ENCODE assay signal across 1 cellular context in the genomic region with DNA sequence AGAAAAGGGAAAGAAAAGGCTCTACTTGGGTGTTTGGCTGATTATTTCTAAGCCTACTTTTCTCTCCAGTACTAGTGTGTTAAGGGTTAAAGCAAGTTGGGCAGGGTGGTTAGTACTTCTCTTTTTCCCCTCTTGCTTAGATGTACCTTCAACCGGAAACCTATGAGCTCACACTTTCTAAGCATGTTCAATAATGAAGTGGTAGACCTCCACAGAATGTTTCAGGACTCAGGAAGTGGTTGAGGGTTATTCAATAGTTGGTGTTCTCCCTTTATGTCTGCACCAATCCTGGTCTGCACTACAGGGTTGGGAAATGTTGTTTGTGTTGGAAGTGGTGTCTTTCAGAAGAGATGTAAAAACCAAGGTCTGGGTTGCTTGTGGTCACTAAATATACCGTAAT.
TF ChIP-seq lines count a peak whose summit lies in the region.

No MANE protein-coding gene starts in this region.

TF ChIP-seq in WTC11, 78 proteins besides CTCF, POLR2A, EP300 and RAD21 (continued from another document):
- TF ChIP-seq, protein P1, sequence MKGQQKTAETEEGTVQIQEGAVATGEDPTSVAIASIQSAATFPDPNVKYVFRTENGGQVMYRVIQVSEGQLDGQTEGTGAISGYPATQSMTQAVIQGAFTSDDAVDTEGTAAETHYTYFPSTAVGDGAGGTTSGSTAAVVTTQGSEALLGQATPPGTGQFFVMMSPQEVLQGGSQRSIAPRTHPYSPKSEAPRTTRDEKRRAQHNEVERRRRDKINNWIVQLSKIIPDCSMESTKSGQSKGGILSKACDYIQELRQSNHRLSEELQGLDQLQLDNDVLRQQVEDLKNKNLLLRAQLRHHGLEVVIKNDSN (CRISPR knock-in tag; IDR thresholded peaks at IDR 0.05): no peak
- TF ChIP-seq HMGXB4 (CRISPR knock-in tag; IDR thresholded peaks at IDR 0.05) (no peak), GABPB1 (CRISPR knock-in tag; IDR thresholded peaks at IDR 0.05) (no peak), SP1 (CRISPR knock-in tag; conservative IDR thresholded peaks at IDR 0.05) (no peak), SMAD3 (CRISPR knock-in tag; IDR thresholded peaks at IDR 0.05; ENCODE audit: borderline replicate concordance) (no peak), ESRRA (CRISPR knock-in tag; IDR thresholded peaks at IDR 0.05; ENCODE audit: borderline replicate concordance) (no peak)
